In genomic region chr22:26977741-26978140, GRCh38 we compare ENCODE assay signal across 1 cellular context.
TF ChIP-seq lines count a peak whose summit lies in the region.

No MANE protein-coding gene starts in this region.

TF ChIP-seq in GM23338, 12 proteins besides CTCF, POLR2A, EP300 and RAD21 (continued from another document):
- no peak for TF ChIP-seq ZNF462 (CRISPR knock-in tag; IDR thresholded peaks at IDR 0.05)
TF ChIP-seq in GM23338: peak in this region for 1.
